ENCODE assay signal across 8 cellular contexts in genomic region chr10:95445837-95446347, GRCh38.
A peak's percentile ranks its signal among the peaks of the same experiment; 100 is the strongest.
DNase-seq lines count a peak whose midpoint lies in the region; ATAC-seq and TF ChIP-seq lines count a peak whose summit lies in the region.

No MANE protein-coding gene starts in this region.

- intact Hi-C loops in activated naive CD4-positive, alpha-beta T cell treated with anti-CD3 and anti-CD28 coated beads for 36 hours (cut with micrococcal nuclease), result loop anchor here (1.0 to 5.0 kb wide), 2 partner anchors 72 to 156 kb away; no protein-coding TSS in a partner anchor
- intact Hi-C loops in natural killer cell (cut with micrococcal nuclease), result no loop called here

- H3K27me3 Mint-ChIP-seq in activated naive CD4-positive, alpha-beta T cell treated with anti-CD3 and anti-CD28 coated beads for 36 hours (ENCODE audit: low read depth), result peaks cover 3% of the 10 kb centered on the region
- H3K27me3 Mint-ChIP-seq in HFFc6 (ENCODE audit: insufficient read depth) (peaks cover 13% of the 10 kb centered on the region), WTC11 (ENCODE audit: low read depth) (no peaks in the 10 kb centered on the region), natural killer cell (ENCODE audit: low read depth in 2 of 2) (peaks cover under 1 to 9% of the 10 kb centered on the region in 2 donors)

- TF ChIP-seq CTCF in HFFc6 (IDR thresholded peaks at IDR 0.05) (peak; percentile 90), WTC11 (IDR thresholded peaks at IDR 0.05) (peak; percentile 74), natural killer cell (IDR thresholded peaks at IDR 0.05) (peak; percentile 79)

- H3K4me3 Mint-ChIP-seq in activated naive CD4-positive, alpha-beta T cell treated with anti-CD3 and anti-CD28 coated beads for 36 hours, result no peak overlapping the region
- peak overlapping the region; percentile 15; the same call in 1 of the 2 replicates for H3K4me3 Mint-ChIP-seq in HFFc6
- no peak overlapping the region for H3K4me3 Mint-ChIP-seq in WTC11
- no peak overlapping the region for H3K4me3 Mint-ChIP-seq in natural killer cell

- H3K27ac Mint-ChIP-seq in activated naive CD4-positive, alpha-beta T cell treated with anti-CD3 and anti-CD28 coated beads for 36 hours, result no peak overlapping the region
- H3K27ac Mint-ChIP-seq in HFFc6 (no peak overlapping the region; the same call in 1 of the 2 replicates), WTC11 (no peak overlapping the region), natural killer cell (no peak overlapping the region)

- CTCF ChIA-PET in activated naive CD4-positive, alpha-beta T cell treated with anti-CD3 and anti-CD28 coated beads for 36 hours (lab: Charles Lee), result interaction anchor here (0.6 to 7.0 kb wide), 11 partner anchors 14 to 200 kb away, joined by 3 to 59 read pairs (median 3); no protein-coding TSS in a partner anchor
- CTCF ChIA-PET in WTC11 (lab: Charles Lee), result interaction anchor here (0.6 to 4.4 kb wide), 28 partner anchors 8 to 313 kb away, joined by 3 to 29 read pairs (median 5); no protein-coding TSS in a partner anchor

- peak; percentile 92 for ATAC-seq in WTC11
- peak; percentile 55 to 92 (median 75) for ATAC-seq in natural killer cell

- H3K9me3 Mint-ChIP-seq in activated naive CD4-positive, alpha-beta T cell treated with anti-CD3 and anti-CD28 coated beads for 36 hours, result no peaks in the 10 kb centered on the region
- H3K9me3 Mint-ChIP-seq in HFFc6, result no peaks in the 10 kb centered on the region
- no peaks in the 10 kb centered on the region for H3K9me3 Mint-ChIP-seq in WTC11
- no peaks in the 10 kb centered on the region for H3K9me3 Mint-ChIP-seq in natural killer cell

- POLR2A ChIA-PET in WTC11 (lab: Charles Lee), result interaction anchor here (0.6 kb wide), 1 partner anchor 1267 kb away, joined by 3 read pairs; no protein-coding TSS in a partner anchor

- no peaks in the 10 kb centered on the region for H3K36me3 Mint-ChIP-seq in activated naive CD4-positive, alpha-beta T cell treated with anti-CD3 and anti-CD28 coated beads for 36 hours (ENCODE audit: low read depth)
- H3K36me3 Mint-ChIP-seq in HFFc6 (ENCODE audit: low read depth), result no peaks in the 10 kb centered on the region
- no peaks in the 10 kb centered on the region for H3K36me3 Mint-ChIP-seq in WTC11
- no peaks in the 10 kb centered on the region for H3K36me3 Mint-ChIP-seq in natural killer cell

- peak; percentile 54 for DNase-seq in activated naive CD4-positive, alpha-beta T cell treated with anti-CD3 and anti-CD28 coated beads for 36 hours
- no peak for DNase-seq in activated naive CD4-positive, alpha-beta T cell treated with anti-CD3 and anti-CD28 coated beads, Interleukin-2, amount 50 U/mL, for 16 hours
- DNase-seq in HFFc6, result peak; percentile 68
- DNase-seq in NCI-H1694 (lab: John Stamatoyannopoulos, UW), result peak; percentile 56
- DNase-seq in WTC11 (ENCODE audit: low spot score), result peak; percentile 67
- peak; percentile 75 for DNase-seq in fibroblast of peridontal ligament (ENCODE audit: extremely low read depth)
- DNase-seq in natural killer cell, result no peak
- no peak for DNase-seq in NCI-H2107 (lab: John Stamatoyannopoulos, UW)

- no peaks in the 10 kb centered on the region for H3K4me1 Mint-ChIP-seq in activated naive CD4-positive, alpha-beta T cell treated with anti-CD3 and anti-CD28 coated beads for 36 hours (ENCODE audit: low read depth)
- H3K4me1 Mint-ChIP-seq in HFFc6 (ENCODE audit: low read depth), result peaks cover 16% of the 10 kb centered on the region
- peaks cover 15% of the 10 kb centered on the region for H3K4me1 Mint-ChIP-seq in WTC11
- peaks cover 8 to 13% of the 10 kb centered on the region in 2 donors for H3K4me1 Mint-ChIP-seq in natural killer cell

TF ChIP-seq in WTC11, 78 proteins besides CTCF, POLR2A, EP300 and RAD21 (continues in another document):
- TF ChIP-seq GABPB1 (CRISPR knock-in tag; IDR thresholded peaks at IDR 0.05) (no peak), E2F1 (CRISPR knock-in tag; IDR thresholded peaks at IDR 0.05) (no peak), ZNF671 (CRISPR knock-in tag; IDR thresholded peaks at IDR 0.05) (no peak), RORB (CRISPR knock-in tag; IDR thresholded peaks at IDR 0.05) (no peak), CREM (CRISPR knock-in tag; IDR thresholded peaks at IDR 0.05) (no peak), ZNF532 (CRISPR knock-in tag; IDR thresholded peaks at IDR 0.05; ENCODE audit: borderline replicate concordance) (no peak), OVOL2 (CRISPR knock-in tag; IDR thresholded peaks at IDR 0.05; ENCODE audit: borderline replicate concordance) (no peak), TP53 (CRISPR knock-in tag; IDR thresholded peaks at IDR 0.05) (no peak), SMAD3 (CRISPR knock-in tag; IDR thresholded peaks at IDR 0.05; ENCODE audit: borderline replicate concordance) (no peak), ZSCAN18 (CRISPR knock-in tag; IDR thresholded peaks at IDR 0.05) (no peak), NR1H2 (CRISPR knock-in tag; IDR thresholded peaks at IDR 0.05) (no peak), ATF3 (CRISPR knock-in tag; conservative IDR thresholded peaks at IDR 0.05) (no peak)

Comparison
In these comparisons a context has a peak if more than half of its experiments do, and no peak if none do; other contexts are left out.
1. DNase-seq: peak in activated naive CD4-positive, alpha-beta T cell treated with anti-CD3 and anti-CD28 coated beads for 36 hours (single experiment), HFFc6 (single experiment), NCI-H1694 (single experiment), WTC11 (single experiment) and fibroblast of peridontal ligament (single experiment); none in activated naive CD4-positive, alpha-beta T cell treated with anti-CD3 and anti-CD28 coated beads, Interleukin-2, amount 50 U/mL, for 16 hours (single experiment), natural killer cell (single experiment) and NCI-H2107 (single experiment).
2. Peak in every context shown above with its lines, with median percentiles within 50 percentile points of each other: CTCF ChIP-seq.